Comparison of ENCODE assay signal across 8 cellular contexts in the genomic region with DNA sequence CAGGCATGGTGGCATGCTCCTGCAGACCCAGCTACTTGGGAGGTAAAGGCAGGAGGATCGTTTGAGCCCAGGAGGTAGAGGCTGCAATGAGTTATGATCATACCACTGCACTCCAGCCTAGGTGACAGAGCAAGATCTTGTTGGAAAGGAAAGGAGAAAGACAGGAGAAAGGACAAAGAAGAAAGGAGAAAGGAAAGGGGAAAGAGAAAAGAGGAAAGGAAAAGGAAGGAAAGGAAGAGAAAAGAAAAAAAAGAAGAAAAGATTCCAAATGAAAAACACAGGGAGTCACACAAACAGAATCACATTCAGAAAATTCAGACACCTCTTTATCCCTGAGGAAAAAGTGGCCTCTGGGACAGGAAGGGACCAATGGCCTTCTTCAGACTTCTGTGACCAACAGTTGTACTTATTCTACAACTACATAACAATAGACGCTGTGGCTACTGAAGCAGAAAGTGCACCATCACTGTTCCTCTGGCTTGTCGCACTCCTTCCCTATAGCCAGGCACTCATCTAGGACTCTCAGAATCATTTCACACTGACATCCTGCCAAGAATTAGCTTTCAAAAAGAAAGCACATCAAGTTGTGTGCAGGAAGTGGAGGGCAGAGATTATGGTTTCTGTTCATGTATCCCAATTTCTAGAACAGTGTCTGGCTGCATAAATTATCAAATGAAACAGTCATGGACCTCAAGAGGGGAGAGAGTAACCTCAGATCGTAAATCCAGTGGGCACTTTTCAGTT. TPM values are rescaled to one million over a fixed set of nuclear protein-coding genes. Genes with fewer than 3 reads are reported as not detected.
A peak's percentile ranks its signal among the peaks of the same experiment; 100 is the strongest.
DNase-seq lines count a peak whose midpoint lies in the region; ATAC-seq, FAIRE-seq and TF ChIP-seq lines count a peak whose summit lies in the region.

No MANE protein-coding gene starts in this region.

- H3K9ac ChIP-seq in K562 (ENCODE audit: insufficient read depth in 1 of 2, low read depth in 2 of 2, low read length in 2 of 2): no peak overlapping the region

- no peak overlapping the region for H2AFZ ChIP-seq in K562 (ENCODE audit: low read depth, low read length)

- TF ChIP-seq EP300 in K562 (IDR thresholded peaks at IDR 0.05; ENCODE audit: low read length): no peak

- H3K4me1 ChIP-seq in K562 (replicated peaks in 1 of 2; ENCODE audit: control insufficient read depth in 2 of 2, insufficient read depth in 2 of 2, low read length in 2 of 2): peaks cover 0 to 3% of the 10 kb centered on the region in 2 experiments; a peak in 2 of 5 replicates

- no peaks in the 10 kb centered on the region for H3K9me1 ChIP-seq in K562 (ENCODE audit: control insufficient read depth, insufficient read depth, low read length)

- no TSS peak for BruUV-seq in K562 (replicated peaks; lab: Mats Ljungman, UMichigan)

- intact Hi-C loops in K562 (cut with micrococcal nuclease): no loop called here

- FAIRE-seq in K562 (lab: Jason Lieb, UNC): no peak

- no peak overlapping the region for H3K4me2 ChIP-seq in K562 (ENCODE audit: insufficient read depth, low read length)

- H3K79me2 ChIP-seq in K562 (ENCODE audit: control insufficient read depth, insufficient read depth, low read length): peaks cover 8% of the 10 kb centered on the region; the same call in 2 of the 3 replicates

- ATAC-seq in HG03159 (IDR thresholded peaks at IDR 0.05; ENCODE audit: unreplicated experiment) (peak; percentile 66), K562 (peak; percentile 83)

- H3K27me3 ChIP-seq in K562 (ENCODE audit: control insufficient read depth in 2 of 2, insufficient read depth in 2 of 2, low read length in 2 of 2): no peaks in the 10 kb centered on the region

- DNase-seq in DMS79 (lab: John Stamatoyannopoulos, UW): peak; percentile 13
- peak; percentile 29 for DNase-seq in GM19240 (ENCODE audit: insufficient read length, low spot score)
- DNase-seq in K562 (ENCODE audit: extremely low read depth in 1 of 4, low spot score in 3 of 4): no peak
- no peak for DNase-seq in NCI-H2227 treated with DMSO at 0.1 percent for 48 hours (lab: John Stamatoyannopoulos, UW)
- no peak for DNase-seq in kidney glomerular epithelial cell (lab: John Stamatoyannopoulos, UW)
- no peak for DNase-seq in SKM-1 treated with dmso at 0.1 percent for 144 hours (lab: John Stamatoyannopoulos, UW; ENCODE audit: unreplicated experiment)
- DNase-seq in mesenteric fat pad (ENCODE audit: low spot score): no peak

- no peak for TF ChIP-seq CTCF in K562 (IDR thresholded peaks at IDR 0.05 in 2 of 3, conservative IDR thresholded peaks at IDR 0.05 in 1 of 3; ENCODE audit: insufficient read depth in 2 of 3, low read depth in 1 of 3, low read length in 3 of 3)

- TF ChIP-seq RAD21 in K562 (CRISPR knock-in tag; conservative IDR thresholded peaks at IDR 0.05 in 1 of 2, IDR thresholded peaks at IDR 0.05 in 1 of 2): no peak

- in situ Hi-C loops in K562 (cut with MboI): no loop called here

- WGBS in K562 (ENCODE audit: insufficient coverage, low coverage, missing lambda C conversion rate): 14% methylated on average over 2 of the region's 4 CpGs

- H3K4me3 ChIP-seq in K562: no peak overlapping the region

- POLR2A ChIA-PET in K562 (lab: Yijun Ruan, JAX): no interaction called here

- H4K20me1 ChIP-seq in K562 (replicated peaks; ENCODE audit: control insufficient read depth, insufficient read depth, low read length): no peaks in the 10 kb centered on the region

- CTCF ChIA-PET in K562 (lab: Yijun Ruan, JAX; ENCODE audit: low intra/inter-chr PET ratio): no interaction called here

- TF ChIP-seq POLR2A in K562 (conservative IDR thresholded peaks at IDR 0.05): no peak

- H3K36me3 ChIP-seq in K562 (ENCODE audit: control insufficient read depth, insufficient read depth, low read length): no peaks in the 10 kb centered on the region

- H3K27ac ChIP-seq in K562 (ENCODE audit: extremely low read depth, low read depth, low read length): no peak overlapping the region

- no peaks in the 10 kb centered on the region for H3K9me3 ChIP-seq in K562 (replicated peaks; ENCODE audit: control insufficient read depth, insufficient read depth, low read depth, low read length)

TF ChIP-seq in K562, 482 proteins besides CTCF, POLR2A, EP300 and RAD21 (continues in another document):
- no peak for TF ChIP-seq ZNF41 (CRISPR knock-in tag; conservative IDR thresholded peaks at IDR 0.05)
- TF ChIP-seq, protein P1, sequence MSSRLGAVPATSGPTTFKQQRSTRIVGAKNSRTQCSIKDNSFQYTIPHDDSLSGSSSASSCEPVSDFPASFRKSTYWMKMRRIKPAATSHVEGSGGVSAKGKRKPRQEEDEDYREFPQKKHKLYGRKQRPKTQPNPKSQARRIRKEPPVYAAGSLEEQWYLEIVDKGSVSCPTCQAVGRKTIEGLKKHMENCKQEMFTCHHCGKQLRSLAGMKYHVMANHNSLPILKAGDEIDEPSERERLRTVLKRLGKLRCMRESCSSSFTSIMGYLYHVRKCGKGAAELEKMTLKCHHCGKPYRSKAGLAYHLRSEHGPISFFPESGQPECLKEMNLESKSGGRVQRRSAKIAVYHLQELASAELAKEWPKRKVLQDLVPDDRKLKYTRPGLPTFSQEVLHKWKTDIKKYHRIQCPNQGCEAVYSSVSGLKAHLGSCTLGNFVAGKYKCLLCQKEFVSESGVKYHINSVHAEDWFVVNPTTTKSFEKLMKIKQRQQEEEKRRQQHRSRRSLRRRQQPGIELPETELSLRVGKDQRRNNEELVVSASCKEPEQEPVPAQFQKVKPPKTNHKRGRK (tag; IDR thresholded peaks at IDR 0.05): peak; percentile 71; the same call in 1 of the 2 replicates
- no peak for TF ChIP-seq EGR1 (conservative IDR thresholded peaks at IDR 0.05)
- TF ChIP-seq PRPF4 (IDR thresholded peaks at IDR 0.05; ENCODE audit: insufficient read depth, low read depth, low read length, poor library complexity, severe bottlenecking): no peak
- TF ChIP-seq ZNF699 (CRISPR knock-in tag; IDR thresholded peaks at IDR 0.05; ENCODE audit: insufficient replicate concordance): no peak
- TF ChIP-seq SMAD4 (CRISPR knock-in tag; conservative IDR thresholded peaks at IDR 0.05): no peak
- TF ChIP-seq RNF2 (IDR thresholded peaks at IDR 0.05): no peak
- no peak for TF ChIP-seq MYBL2 (IDR thresholded peaks at IDR 0.05; ENCODE audit: low read depth)
- TF ChIP-seq MYBL2 (CRISPR knock-in tag; IDR thresholded peaks at IDR 0.05; ENCODE audit: borderline replicate concordance): no peak
- TF ChIP-seq PTBP1 (IDR thresholded peaks at IDR 0.05; ENCODE audit: low read depth, low read length): no peak
- no peak for TF ChIP-seq ETV5 (CRISPR knock-in tag; IDR thresholded peaks at IDR 0.05; ENCODE audit: low read depth)
- peak; percentile 46; the same call in 1 of the 2 replicates for TF ChIP-seq MAFG (tag; conservative IDR thresholded peaks at IDR 0.05)

RNA-seq across cellular contexts. Expression of gene MTMR6, which starts 5.9 kb away (rescaled TPM):
- 2.0 and 6.5 TPM in 2 replicates for total RNA-seq in K562 (2011; cell fraction: chromatin; rRNA removed; ENCODE audit: low replicate concordance)
- 1.3 and 2.0 TPM in 2 replicates for total RNA-seq in K562 (2011; cell fraction: nucleolus; rRNA removed)
- total RNA-seq in K562 (2011; cell fraction: nucleoplasm; rRNA removed): 2.0 and 4.0 TPM in 2 replicates
- total RNA-seq in K562 (2014; rRNA removed) (5.7 and 6.4 TPM in 2 replicates), K562 (2014; rRNA removed; fragmentation: Illumina TruSeq; extraction: Trizol) (10.8 and 12.2 TPM in 2 replicates), K562 (2015; rRNA removed; fragmentation: Illumina TruSeq; extraction: Trizol) (8.4 and 8.5 TPM in 2 replicates), K562 (2021) (7.8 and 8.2 TPM in 2 replicates), mesenteric fat pad (18.0 TPM)
- polyA plus RNA-seq in K562 (2011; rRNA removed) (4.8 and 7.7 TPM in 2 replicates), K562 (2014; fragmentation: Illumina TruSeq; extraction: Trizol) (6.8 and 7.7 TPM in 2 replicates), K562 (2014; fragmentation: Nextera tagmentation; extraction: Ambion mirVana) (1 to 10 TPM; 3.9 to 4.5 TPM), K562 (2014; rRNA removed) (4.5 TPM in 2 replicates)
- polyA plus RNA-seq in K562 (2011; cell fraction: cytosol; rRNA removed): 1.8 and 2.7 TPM in 2 replicates
- 1.5 and 1.9 TPM in 2 replicates for polyA plus RNA-seq in K562 (2011; cell fraction: nucleus; rRNA removed)
- 4.8 and 6.6 TPM in 2 replicates for polyA plus RNA-seq in K562 (2012)
- polyA minus RNA-seq in K562 (2011; rRNA and poly(A)+ RNA removed): 8.5 and 9.5 TPM in 2 replicates
- polyA minus RNA-seq in K562 (2011; cell fraction: cytosol; rRNA and poly(A)+ RNA removed): 3.3 and 8.4 TPM in 2 replicates
- polyA minus RNA-seq in K562 (2011; cell fraction: nucleus; rRNA and poly(A)+ RNA removed): 1.6 and 2.8 TPM in 2 replicates

RNA-seq across cellular contexts. Expression of gene NUP58, which starts 20.1 kb away (rescaled TPM):
- total RNA-seq in K562 (2011; cell fraction: chromatin; rRNA removed; ENCODE audit: low replicate concordance): 47.3 and 175 TPM in 2 replicates
- 23.8 and 35.8 TPM in 2 replicates for total RNA-seq in K562 (2011; cell fraction: nucleolus; rRNA removed)
- 59.2 and 90.7 TPM in 2 replicates for total RNA-seq in K562 (2011; cell fraction: nucleoplasm; rRNA removed)
- total RNA-seq in K562 (2014; rRNA removed): 38.2 and 41.6 TPM in 2 replicates
- total RNA-seq in K562 (2014; rRNA removed; fragmentation: Illumina TruSeq; extraction: Trizol): 51.0 and 61.3 TPM in 2 replicates
- 44.8 and 47.2 TPM in 2 replicates for total RNA-seq in K562 (2015; rRNA removed; fragmentation: Illumina TruSeq; extraction: Trizol)
- total RNA-seq in K562 (2021): 43.9 and 50.3 TPM in 2 replicates
- 68.4 and 98.0 TPM in 2 replicates for polyA plus RNA-seq in K562 (2011; rRNA removed)
- polyA plus RNA-seq in K562 (2011; cell fraction: cytosol; rRNA removed): 64.9 and 65.0 TPM in 2 replicates
- 31.7 and 35.1 TPM in 2 replicates for polyA plus RNA-seq in K562 (2011; cell fraction: nucleus; rRNA removed)
- 20.8 and 25.7 TPM in 2 replicates for polyA plus RNA-seq in K562 (2012)
- 38.2 and 42.6 TPM in 2 replicates for polyA plus RNA-seq in K562 (2014; fragmentation: Illumina TruSeq; extraction: Trizol)
- polyA plus RNA-seq in K562 (2014; fragmentation: Nextera tagmentation; extraction: Ambion mirVana): 10 to 100 TPM; 12.5 to 12.6 TPM
- 38.6 and 40.4 TPM in 2 replicates for polyA plus RNA-seq in K562 (2014; rRNA removed)
- 87.1 and 87.8 TPM in 2 replicates for polyA minus RNA-seq in K562 (2011; rRNA and poly(A)+ RNA removed)
- polyA minus RNA-seq in K562 (2011; cell fraction: cytosol; rRNA and poly(A)+ RNA removed): 43.2 and 55.3 TPM in 2 replicates
- polyA minus RNA-seq in K562 (2011; cell fraction: nucleus; rRNA and poly(A)+ RNA removed): 49.3 and 83.2 TPM in 2 replicates
- total RNA-seq in mesenteric fat pad: 45.1 TPM

Comparison
In these comparisons a context has a peak if more than half of its experiments do, and no peak if none do; other contexts are left out.
1. DNase-seq: peak in DMS79 (single experiment) and GM19240 (single experiment); none in K562 (0 of 4), NCI-H2227 treated with DMSO at 0.1 percent for 48 hours (single experiment), kidney glomerular epithelial cell (single experiment), SKM-1 treated with dmso at 0.1 percent for 144 hours (single experiment) and mesenteric fat pad (single experiment).